8 cellular contexts compared by ENCODE assay signal in the genomic region with DNA sequence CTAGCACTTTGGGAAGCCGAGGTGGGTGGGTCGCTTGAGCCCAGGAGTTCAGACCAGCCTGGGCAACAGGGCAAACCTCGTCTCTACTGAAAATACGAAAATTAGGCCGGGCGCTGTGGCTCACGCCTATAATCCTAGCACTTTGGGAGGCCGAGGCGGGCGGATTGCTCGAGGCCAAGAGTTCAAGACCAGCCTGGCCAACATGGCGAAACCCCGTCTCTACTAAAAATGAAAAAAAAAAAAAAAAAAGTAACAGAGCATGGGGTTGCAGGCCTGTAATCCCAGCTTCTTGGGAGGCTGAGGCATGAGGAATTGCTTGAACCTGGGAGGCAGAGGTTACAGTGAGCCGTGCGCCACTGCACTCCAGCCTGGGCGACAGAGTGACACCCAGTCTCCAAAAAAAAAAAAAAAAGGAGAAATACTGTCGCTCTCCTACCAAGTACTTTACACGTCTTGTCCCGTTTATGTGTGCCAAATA. TPM values are rescaled to one million over a fixed set of nuclear protein-coding genes. Genes with fewer than 3 reads are reported as not detected.
DNase-seq lines count a peak whose midpoint lies in the region; ATAC-seq and TF ChIP-seq lines count a peak whose summit lies in the region.
"Had no signal": no experiment of that assay in that cellular context is flagged by ENCODE, and none has a peak within 500 bp of the region (broad histone marks: within the 10 kb centered on the region; RNA-seq: fewer than 3 reads in every experiment).

No MANE protein-coding gene starts in this region.

- 28 to 47% (median 36%) methylated on average over 18 to 19 of the region's 19 CpGs for WGBS in stomach, 5 donors

- peaks cover 3% of the 10 kb centered on the region for H3K27me3 Mint-ChIP-seq in activated CD8-positive, alpha-beta T cell treated with anti-CD3 and anti-CD28 coated beads, Interleukin-2, amount 10 ng/mL, durations not matched to agents 7 days and 5 days (ENCODE audit: low read depth)
- peaks cover 0 to 2% (median 2%) of the 10 kb centered on the region in 3 donors for H3K27me3 Mint-ChIP-seq in immature natural killer cell (ENCODE audit: low read depth in 3 of 3)

- ATAC-seq in activated CD8-positive, alpha-beta T cell treated with anti-CD3 and anti-CD28 coated beads, Interleukin-2, amount 10 ng/mL, durations not matched to agents 7 days and 5 days = no peak
- ATAC-seq in GM19452 (IDR thresholded peaks at IDR 0.05; ENCODE audit: unreplicated experiment) (no peak), GM19455 (IDR thresholded peaks at IDR 0.05; ENCODE audit: unreplicated experiment) (no peak)

- peak overlapping the region; percentile 87 for H3K27ac Mint-ChIP-seq in activated CD8-positive, alpha-beta T cell treated with anti-CD3 and anti-CD28 coated beads, Interleukin-2, amount 10 ng/mL, durations not matched to agents 7 days and 5 days
- H3K27ac Mint-ChIP-seq in immature natural killer cell = peak overlapping the region in 4 of 6 donors; percentile 69 to 87 (median 78)

- H3K9me3 Mint-ChIP-seq in activated CD8-positive, alpha-beta T cell treated with anti-CD3 and anti-CD28 coated beads, Interleukin-2, amount 10 ng/mL, durations not matched to agents 7 days and 5 days (ENCODE audit: insufficient read depth) = no peaks in the 10 kb centered on the region
- H3K9me3 Mint-ChIP-seq in immature natural killer cell = no peaks in the 10 kb centered on the region

- POLR2A ChIA-PET in activated CD8-positive, alpha-beta T cell treated with anti-CD3 and anti-CD28 coated beads, Interleukin-2, amount 10 ng/mL, durations not matched to agents 7 days and 5 days (lab: Charles Lee) = interaction anchor here (0.7 to 1.3 kb wide), 4 partner anchors 9 to 929 kb away, joined by 3 to 5 read pairs (median 4); partner anchors contain the start of genes DTL and INTS7

- H3K36me3 ChIP-seq in stomach = no peaks in the 10 kb centered on the region

- H3K27ac ChIP-seq in HL-60 (replicated peaks) (peak overlapping the region; percentile 97), stomach (peak overlapping the region in 1 of 5 donors; percentile 42)
- H3K27ac ChIP-seq: epithelial cell of prostate had no signal

- H3K4me3 ChIP-seq in HL-60 (replicated peaks; ENCODE audit: insufficient read depth, low read length) (peak overlapping the region; percentile 96), stomach (peak overlapping the region; percentile 51 to 74 (median 58))

- peaks cover 7 to 21% (median 14%) of the 10 kb centered on the region in 4 donors for H3K4me1 ChIP-seq in stomach

- DNase-seq in HL-60 (ENCODE audit: low read depth in 1 of 2, low spot score in 1 of 2) (no peak), immature natural killer cell (no peak), stomach (no peak), NCI-H748 treated with DMSO at 0.1 percent for 48 hours (lab: John Stamatoyannopoulos, UW) (no peak)
- no peak for DNase-seq in activated CD8-positive, alpha-beta T cell treated with anti-CD3 and anti-CD28 coated beads, Interleukin-2, amount 10 ng/mL, durations not matched to agents 7 days and 5 days

- no peak for TF ChIP-seq CTCF in HL-60 (IDR thresholded peaks at IDR 0.05; ENCODE audit: insufficient read depth, low read length)
- TF ChIP-seq CTCF in stomach (IDR thresholded peaks at IDR 0.05) = no peak

- H3K27me3 ChIP-seq in HL-60 (ENCODE audit: insufficient read depth, poor library complexity, severe bottlenecking) = no peaks in the 10 kb centered on the region
- no peaks in the 10 kb centered on the region for H3K27me3 ChIP-seq in stomach

- peaks cover 30% of the 10 kb centered on the region for H3K36me3 Mint-ChIP-seq in activated CD8-positive, alpha-beta T cell treated with anti-CD3 and anti-CD28 coated beads, Interleukin-2, amount 10 ng/mL, durations not matched to agents 7 days and 5 days (ENCODE audit: low read depth)
- H3K36me3 Mint-ChIP-seq in immature natural killer cell = no peaks in the 10 kb centered on the region

- TF ChIP-seq EP300 in stomach (IDR thresholded peaks at IDR 0.05) = no peak

- peaks cover 40% of the 10 kb centered on the region for H3K4me1 Mint-ChIP-seq in activated CD8-positive, alpha-beta T cell treated with anti-CD3 and anti-CD28 coated beads, Interleukin-2, amount 10 ng/mL, durations not matched to agents 7 days and 5 days (ENCODE audit: low read depth)
- H3K4me1 Mint-ChIP-seq in immature natural killer cell = peaks cover 32 to 33% of the 10 kb centered on the region in 2 donors

- H3K9me3 ChIP-seq in stomach = no peaks in the 10 kb centered on the region

- no peak for TF ChIP-seq POLR2A in stomach (IDR thresholded peaks at IDR 0.05)

- intact Hi-C loops in stomach (cut with DNase I; ENCODE audit: low total_unique reads) = no loop called here

- CTCF ChIA-PET in activated CD8-positive, alpha-beta T cell treated with anti-CD3 and anti-CD28 coated beads, Interleukin-2, amount 10 ng/mL, durations not matched to agents 7 days and 5 days (lab: Charles Lee) = interaction anchor here (0.5 to 3.2 kb wide), 7 partner anchors 22 to 781 kb away, joined by 4 to 31 read pairs (median 4); partner anchors contain the start of genes DTL and INTS7

- H3K4me3 Mint-ChIP-seq in activated CD8-positive, alpha-beta T cell treated with anti-CD3 and anti-CD28 coated beads, Interleukin-2, amount 10 ng/mL, durations not matched to agents 7 days and 5 days = peak overlapping the region; percentile 97
- peak overlapping the region; percentile 89 to 93 (median 91) for H3K4me3 Mint-ChIP-seq in immature natural killer cell

RNA-seq across cellular contexts. Expression of gene NEK2, which starts 0.7 kb away (rescaled TPM):
- total RNA-seq in activated CD8-positive, alpha-beta T cell treated with anti-CD3 and anti-CD28 coated beads, Interleukin-2, amount 10 ng/mL, durations not matched to agents 7 days and 5 days = 10 to 100 TPM; 52.6 to 54.1 TPM
- polyA plus RNA-seq in immature natural killer cell (1 to 10 TPM in 1 of 3 donors, under 1 TPM in 2; 0.39 to 1.4 (median 1.00) TPM), stomach (1 to 10 TPM; 1.5 to 4.6 (median 2.2) TPM)
- total RNA-seq in stomach = 1 to 10 TPM in 2 of 5 donors, not detected in 3; 4.9 to 6.1 TPM

Comparison
In these comparisons a context has a peak if more than half of its experiments do, and no peak if none do; other contexts are left out.
1. RNA of gene NEK2, which starts 0.7 kb away (total RNA-seq): 52.6 to 54.1 TPM in activated CD8-positive, alpha-beta T cell treated with anti-CD3 and anti-CD28 coated beads, Interleukin-2, amount 10 ng/mL, durations not matched to agents 7 days and 5 days; 4.9 to 6.1 TPM in stomach; every median in the first group is over 4 times any median in the second.